17 cellular contexts compared by ENCODE assay signal in the genomic region with DNA sequence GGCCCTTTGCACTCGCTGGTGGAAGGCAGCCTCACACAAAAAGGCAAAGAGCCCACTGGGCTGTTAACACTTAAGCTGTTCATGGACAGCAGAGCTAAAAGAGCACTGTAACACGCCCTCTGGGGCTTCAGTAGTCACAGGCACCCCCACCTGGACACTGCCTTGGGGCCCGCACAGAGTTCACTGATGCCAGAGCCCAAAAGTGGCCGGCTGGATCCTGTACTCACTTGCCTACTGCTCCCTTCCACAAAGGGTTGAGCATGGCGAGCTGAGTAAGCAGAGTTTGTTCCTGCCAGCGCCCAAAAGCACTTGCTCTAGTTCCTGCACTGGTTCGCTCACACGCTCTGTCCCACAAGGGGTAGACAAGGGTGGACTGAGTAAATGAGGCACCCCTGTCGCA.
DNase-seq lines count a peak whose midpoint lies in the region; ATAC-seq and TF ChIP-seq lines count a peak whose summit lies in the region.
"Had no signal": no experiment of that assay in that cellular context is flagged by ENCODE, and none has a peak within 500 bp of the region (broad histone marks: within the 10 kb centered on the region; RNA-seq: fewer than 3 reads in every experiment).

No MANE protein-coding gene starts in this region.

- no peaks in the 10 kb centered on the region for H3K27me3 Mint-ChIP-seq in CD8-positive, alpha-beta T cell (ENCODE audit: low read depth)

- H3K27ac ChIP-seq in Karpas-422 (ENCODE audit: low read length): no peak overlapping the region
- peak overlapping the region; percentile 40 for H3K27ac ChIP-seq in caudate nucleus (ENCODE audit: low read depth, low read length)
- H3K27ac ChIP-seq in CD8-positive, alpha-beta T cell (ENCODE audit: low read depth, low read length): no peak overlapping the region
- H3K27ac ChIP-seq: BLaER1 treated with 17β-estradiol and CSF1 and Interleukin-3, amounts not matched to agents 10 nM and 100 nM had no signal

- H3K9me3 Mint-ChIP-seq in CD8-positive, alpha-beta T cell: no peaks in the 10 kb centered on the region

- no peak overlapping the region for H3K27ac Mint-ChIP-seq in CD8-positive, alpha-beta T cell

- no peak overlapping the region for H3K4me2 ChIP-seq in Karpas-422 (ENCODE audit: low read depth, low read length, poor library complexity, severe bottlenecking)

- intact Hi-C loops in posterior cingulate gyrus (cut with DNase I): loop anchor here (10.0 kb wide), 1 partner anchor 50 kb away; no protein-coding TSS in a partner anchor
- intact Hi-C loops in CD8-positive, alpha-beta T cell (cut with DNase I, micrococcal nuclease): no loop called here

- no peaks in the 10 kb centered on the region for H3K36me3 ChIP-seq in Karpas-422 (ENCODE audit: insufficient read depth, low read length)
- H3K36me3 ChIP-seq in CD8-positive, alpha-beta T cell (ENCODE audit: insufficient read depth, low read length): no peaks in the 10 kb centered on the region
- H3K36me3 ChIP-seq: HAP-1 had no signal

- no peaks in the 10 kb centered on the region for H3K4me1 ChIP-seq in Karpas-422 (ENCODE audit: low read length)
- no peaks in the 10 kb centered on the region for H3K4me1 ChIP-seq in CD8-positive, alpha-beta T cell (ENCODE audit: insufficient read depth, low read length)
- H3K4me1 ChIP-seq: HAP-1 had no signal

- no peaks in the 10 kb centered on the region for H3K4me1 Mint-ChIP-seq in CD8-positive, alpha-beta T cell (ENCODE audit: low read depth)

- no peak overlapping the region for H2AFZ ChIP-seq in Karpas-422 (ENCODE audit: low read length)

- no peak overlapping the region for H3K4me3 Mint-ChIP-seq in CD8-positive, alpha-beta T cell

- H3K9me3 ChIP-seq in Karpas-422 (ENCODE audit: low read length): no peaks in the 10 kb centered on the region
- H3K9me3 ChIP-seq in CD8-positive, alpha-beta T cell (ENCODE audit: low read length): no peaks in the 10 kb centered on the region
- H3K9me3 ChIP-seq: BLaER1 treated with 17β-estradiol and CSF1 and Interleukin-3, amounts not matched to agents 10 nM and 100 nM; HAP-1 had no signal

- no peak overlapping the region for H3K4me3 ChIP-seq in Karpas-422 (ENCODE audit: low read length)
- H3K4me3 ChIP-seq in CD8-positive, alpha-beta T cell (ENCODE audit: low read depth, low read length): no peak overlapping the region
- H3K4me3 ChIP-seq: BLaER1 treated with 17β-estradiol and CSF1 and Interleukin-3, amounts not matched to agents 10 nM and 100 nM; HAP-1 had no signal

- H3K79me2 ChIP-seq in Karpas-422 (ENCODE audit: low read length): no peaks in the 10 kb centered on the region

- DNase-seq in Karpas-422 (peak; percentile 35), caudate nucleus (lab: John Stamatoyannopoulos, UW) (peak in 29 of 61 donors; percentile 5 to 66 (median 32)), hippocampal formation (lab: John Stamatoyannopoulos, UW) (peak; percentile 14 to 15), posterior cingulate gyrus (peak in 8 of 10 donors; percentile 17 to 85 (median 28))
- DNase-seq in CD8-positive, alpha-beta T cell: no peak
- no peak for DNase-seq in stimulated activated CD4-positive, alpha-beta T cell treated with anti-CD3 and anti-CD28 coated beads, Interleukin-4, amount 100 ng/mL, for 4 hours
- DNase-seq: COR-L47, IMR-90, NCI-H1417, NCI-H2029, NCI-H2171 treated with DMSO at 0.1 percent for 48 hours, NCI-H82, SHP77 treated with DMSO at 0.1 percent for 48 hours had no signal

- POLR2A ChIA-PET in CD8-positive, alpha-beta T cell (lab: Charles Lee): no interaction called here

- peaks cover 12% of the 10 kb centered on the region for H4K20me1 ChIP-seq in Karpas-422 (ENCODE audit: insufficient read depth, low read depth, low read length)

- CTCF ChIA-PET in CD8-positive, alpha-beta T cell (lab: Charles Lee): no interaction called here

- H3K9ac ChIP-seq in Karpas-422 (ENCODE audit: low read length): no peak overlapping the region
- H3K9ac ChIP-seq: BLaER1 treated with 17β-estradiol and CSF1 and Interleukin-3, amounts not matched to agents 10 nM and 100 nM had no signal

- no peak for TF ChIP-seq CTCF in CD8-positive, alpha-beta T cell (IDR thresholded peaks at IDR 0.05)

- H3K36me3 Mint-ChIP-seq in CD8-positive, alpha-beta T cell: peaks cover 5% of the 10 kb centered on the region

- no peak for ATAC-seq in GM21737 (IDR thresholded peaks at IDR 0.05; ENCODE audit: unreplicated experiment)
- no peak for ATAC-seq in CD8-positive, alpha-beta T cell
- ATAC-seq: Panc1 had no signal

- no peaks in the 10 kb centered on the region for H3K27me3 ChIP-seq in Karpas-422 (ENCODE audit: low read length)
- H3K27me3 ChIP-seq in CD8-positive, alpha-beta T cell (ENCODE audit: insufficient read depth, low read length): no peaks in the 10 kb centered on the region
- H3K27me3 ChIP-seq: BLaER1 treated with 17β-estradiol and CSF1 and Interleukin-3, amounts not matched to agents 10 nM and 100 nM had no signal

- H3K9me2 ChIP-seq in Karpas-422 (replicated peaks; ENCODE audit: insufficient read depth, low read length): no peaks in the 10 kb centered on the region

Comparison
In these comparisons a context has a peak if more than half of its experiments do, and no peak if none do; other contexts are left out.
1. DNase-seq: peak in Karpas-422 (single experiment), hippocampal formation (2 of 2) and posterior cingulate gyrus (8 of 10); none in CD8-positive, alpha-beta T cell (0 of 7) and stimulated activated CD4-positive, alpha-beta T cell treated with anti-CD3 and anti-CD28 coated beads, Interleukin-4, amount 100 ng/mL, for 4 hours (0 of 2).